In the genomic region with DNA sequence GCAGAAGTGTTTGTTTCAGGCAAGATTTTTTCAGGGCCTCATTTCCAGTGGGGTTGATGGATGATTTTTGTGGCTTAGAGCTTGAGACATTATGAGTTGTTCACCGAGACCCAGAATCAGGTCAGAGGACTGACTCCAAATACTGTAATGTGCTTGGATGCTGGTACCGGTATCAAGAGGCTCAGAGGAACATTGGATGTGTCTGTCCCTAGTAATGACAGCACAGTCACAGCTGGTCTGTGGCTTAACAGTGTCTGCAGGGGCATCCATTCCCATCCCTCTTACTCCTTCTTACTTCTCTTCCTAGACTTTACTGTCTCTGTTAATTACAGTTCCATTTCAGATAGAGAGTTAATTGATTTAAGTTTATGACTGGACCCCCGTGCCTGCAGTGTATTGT, we compare ENCODE assay signal across 18 cellular contexts.
"Had no signal": no experiment of that assay in that cellular context is flagged by ENCODE, and none has a peak within 500 bp of the region (broad histone marks: within the 10 kb centered on the region; RNA-seq: fewer than 3 reads in every experiment).

No MANE protein-coding gene starts in this region.

- H3K27me3 Mint-ChIP-seq: activated CD8-positive, alpha-beta memory T cell treated with anti-CD3 and anti-CD28 coated beads, Interleukin-2, amount 10 ng/mL, durations not matched to agents 7 days and 5 days; activated naive CD4-positive, alpha-beta T cell treated with anti-CD3 and anti-CD28 coated beads, Interleukin-2, amount 50 U/mL, for 24 hours; activated T-cell treated with anti-CD3 and anti-CD28 coated beads, Interleukin-2, amount 50 U/mL, for 24 hours; dendritic cell treated with granulocyte-macrophage colony-stimulating factor and Interleukin-4, amounts not matched to agents 40 ng/mL and 50 ng/mL, for 4 days; effector memory CD8-positive, alpha-beta T cell; naive thymus-derived CD8-positive, alpha-beta T cell; stimulated activated naive B cell treated with anti-CD40 and anti-IgM and Interleukin-4, amounts not matched to agents 10 μg/mL and 1 μg/mL and 100 μg/mL, for 72 hours had no signal

- H3K27ac ChIP-seq: right lobe of liver, spleen had no signal

- H3K27ac Mint-ChIP-seq: activated CD8-positive, alpha-beta memory T cell treated with anti-CD3 and anti-CD28 coated beads, Interleukin-2, amount 10 ng/mL, durations not matched to agents 7 days and 5 days; activated naive CD4-positive, alpha-beta T cell treated with anti-CD3 and anti-CD28 coated beads, Interleukin-2, amount 50 U/mL, for 24 hours; activated T-cell treated with anti-CD3 and anti-CD28 coated beads, Interleukin-2, amount 50 U/mL, for 24 hours; dendritic cell treated with granulocyte-macrophage colony-stimulating factor and Interleukin-4, amounts not matched to agents 40 ng/mL and 50 ng/mL, for 4 days; effector memory CD8-positive, alpha-beta T cell; naive thymus-derived CD8-positive, alpha-beta T cell; stimulated activated naive B cell treated with anti-CD40 and anti-IgM and Interleukin-4, amounts not matched to agents 10 μg/mL and 1 μg/mL and 100 μg/mL, for 72 hours; T-helper 1 cell treated with Interleukin-12 subunit alpha and Interleukin-12 subunit beta and Interleukin-4 antibody, amounts not matched to agents 30 μg/mL and 1 μg/mL, for 36 hours had no signal

- H3K4me3 Mint-ChIP-seq: activated CD8-positive, alpha-beta memory T cell treated with anti-CD3 and anti-CD28 coated beads, Interleukin-2, amount 10 ng/mL, durations not matched to agents 7 days and 5 days; activated naive CD4-positive, alpha-beta T cell treated with anti-CD3 and anti-CD28 coated beads, Interleukin-2, amount 50 U/mL, for 24 hours; activated T-cell treated with anti-CD3 and anti-CD28 coated beads, Interleukin-2, amount 50 U/mL, for 24 hours; dendritic cell treated with granulocyte-macrophage colony-stimulating factor and Interleukin-4, amounts not matched to agents 40 ng/mL and 50 ng/mL, for 4 days; effector memory CD8-positive, alpha-beta T cell; naive thymus-derived CD8-positive, alpha-beta T cell; stimulated activated naive B cell treated with anti-CD40 and anti-IgM and Interleukin-4, amounts not matched to agents 10 μg/mL and 1 μg/mL and 100 μg/mL, for 72 hours; T-helper 1 cell treated with Interleukin-12 subunit alpha and Interleukin-12 subunit beta and Interleukin-4 antibody, amounts not matched to agents 30 μg/mL and 1 μg/mL, for 36 hours had no signal

- H3K9me3 ChIP-seq: right lobe of liver, spleen had no signal

- H3K36me3 Mint-ChIP-seq: activated CD8-positive, alpha-beta memory T cell treated with anti-CD3 and anti-CD28 coated beads, Interleukin-2, amount 10 ng/mL, durations not matched to agents 7 days and 5 days; activated naive CD4-positive, alpha-beta T cell treated with anti-CD3 and anti-CD28 coated beads, Interleukin-2, amount 50 U/mL, for 24 hours; stimulated activated naive B cell treated with anti-CD40 and anti-IgM and Interleukin-4, amounts not matched to agents 10 μg/mL and 1 μg/mL and 100 μg/mL, for 72 hours had no signal

- H3K27me3 ChIP-seq: right lobe of liver, spleen had no signal

- ATAC-seq: activated CD8-positive, alpha-beta memory T cell treated with anti-CD3 and anti-CD28 coated beads, Interleukin-2, amount 10 ng/mL, durations not matched to agents 7 days and 5 days; effector memory CD8-positive, alpha-beta T cell; naive thymus-derived CD8-positive, alpha-beta T cell; stimulated activated naive B cell treated with anti-CD40 and anti-IgM and Interleukin-4, amounts not matched to agents 10 μg/mL and 1 μg/mL and 100 μg/mL, for 72 hours had no signal

- DNase-seq: activated CD4-positive, alpha-beta T cell treated with anti-CD3 and anti-CD28 coated beads, Interleukin-2, amount 50 U/mL, for 4 hours; activated CD4-positive, CD25-positive, alpha-beta regulatory T cell treated with anti-CD3 and anti-CD28 coated beads, Interleukin-2, amount 50 U/mL, for 72 hours; activated CD8-positive, alpha-beta memory T cell treated with anti-CD3 and anti-CD28 coated beads, Interleukin-2, amount 10 ng/mL, durations not matched to agents 7 days and 5 days; activated effector memory CD4-positive, alpha-beta T cell treated with Interleukin-2 at 50 U/mL for 16 hours; activated T-cell treated with anti-CD3 and anti-CD28 coated beads, Interleukin-2, amount 50 U/mL, for 24 hours; effector memory CD8-positive, alpha-beta T cell; hypothalamus; naive thymus-derived CD8-positive, alpha-beta T cell; nucleus accumbens; right lobe of liver; spleen; stimulated activated CD4-positive, alpha-beta T cell treated with anti-CD3 and anti-CD28 coated beads, Interleukin-1b, Interleukin-23, amount 100 ng/mL, for 48 hours; stimulated activated naive B cell treated with anti-CD40 and anti-IgM and Interleukin-4, amounts not matched to agents 10 μg/mL and 1 μg/mL and 100 μg/mL, for 72 hours; substantia nigra; trophoblast cell had no signal

- H3K4me1 ChIP-seq: spleen had no signal

- H3K4me1 Mint-ChIP-seq: activated CD8-positive, alpha-beta memory T cell treated with anti-CD3 and anti-CD28 coated beads, Interleukin-2, amount 10 ng/mL, durations not matched to agents 7 days and 5 days; activated naive CD4-positive, alpha-beta T cell treated with anti-CD3 and anti-CD28 coated beads, Interleukin-2, amount 50 U/mL, for 24 hours; naive thymus-derived CD8-positive, alpha-beta T cell; stimulated activated naive B cell treated with anti-CD40 and anti-IgM and Interleukin-4, amounts not matched to agents 10 μg/mL and 1 μg/mL and 100 μg/mL, for 72 hours had no signal

- H3K36me3 ChIP-seq: right lobe of liver, spleen had no signal

- H3K4me3 ChIP-seq: right lobe of liver, spleen had no signal
